ENCODE assay signal across 24 cellular contexts in genomic region chr7:29363636-29364425, GRCh38.
"Had no signal": no experiment of that assay in that cellular context is flagged by ENCODE, and none has a peak within 500 bp of the region (broad histone marks: within the 10 kb centered on the region; RNA-seq: fewer than 3 reads in every experiment).

No MANE protein-coding gene starts in this region.

- ATAC-seq: effector memory CD8-positive, alpha-beta T cell; gastrocnemius medialis; left lobe of liver; naive thymus-derived CD4-positive, alpha-beta T cell; stimulated activated effector memory CD8-positive, alpha-beta T cell treated with anti-CD3 and anti-CD28 coated beads, Interleukin-12 subunit alpha, Interleukin-12 subunit beta, amount 100 ng/mL, for 72 hours had no signal

- H3K36me3 Mint-ChIP-seq: mesothelial cell of epicardium; naive thymus-derived CD4-positive, alpha-beta T cell; stimulated activated effector memory CD8-positive, alpha-beta T cell treated with anti-CD3 and anti-CD28 coated beads, Interleukin-12 subunit alpha, Interleukin-12 subunit beta, amount 100 ng/mL, for 72 hours had no signal

- H3K27me3 Mint-ChIP-seq: effector memory CD8-positive, alpha-beta T cell had no signal

- H3K27ac Mint-ChIP-seq: effector memory CD8-positive, alpha-beta T cell; mesothelial cell of epicardium; naive thymus-derived CD4-positive, alpha-beta T cell; nephron progenitor cell; stimulated activated effector memory CD8-positive, alpha-beta T cell treated with anti-CD3 and anti-CD28 coated beads, Interleukin-12 subunit alpha, Interleukin-12 subunit beta, amount 100 ng/mL, for 72 hours; type B pancreatic cell had no signal

- H3K27ac ChIP-seq: coronary artery, gastrocnemius medialis, prostate gland, right atrium auricular region, sigmoid colon, stomach, thyroid gland had no signal

- H3K9me3 ChIP-seq: gastrocnemius medialis, prostate gland, right atrium auricular region, sigmoid colon, stomach, thyroid gland had no signal

- FAIRE-seq: endometrium, islet of Langerhans had no signal

- DNase-seq: dermis blood vessel endothelial cell; effector memory CD8-positive, alpha-beta T cell; gastrocnemius medialis; kidney glomerular epithelial cell; mesenchymal stem cell; naive thymus-derived CD4-positive, alpha-beta T cell; nephron progenitor cell; nucleus accumbens; sigmoid colon; stimulated activated CD4-positive, alpha-beta T cell treated with anti-CD3 and anti-CD28 coated beads, Interleukin-2, amount 100 ng/mL, for 24 hours; stimulated activated CD4-positive, alpha-beta T cell treated with anti-CD3 and anti-CD28 coated beads, Interleukin-4, amount 100 ng/mL, for 24 hours; stimulated activated naive CD4-positive, alpha-beta T cell treated with Interleukin-2 at 50 U/mL for 16 hours; stomach; thyroid gland had no signal

- H3K27me3 ChIP-seq: gastrocnemius medialis, right atrium auricular region, sigmoid colon, stomach, thyroid gland had no signal

- H3K4me1 ChIP-seq: gastrocnemius medialis, right atrium auricular region, sigmoid colon, stomach had no signal

- H3K4me3 ChIP-seq: coronary artery, gastrocnemius medialis, lung, prostate gland, right atrium auricular region, sigmoid colon, stomach, thyroid gland had no signal

- H3K4me3 Mint-ChIP-seq: effector memory CD8-positive, alpha-beta T cell; mesothelial cell of epicardium; naive thymus-derived CD4-positive, alpha-beta T cell; nephron progenitor cell; stimulated activated effector memory CD8-positive, alpha-beta T cell treated with anti-CD3 and anti-CD28 coated beads, Interleukin-12 subunit alpha, Interleukin-12 subunit beta, amount 100 ng/mL, for 72 hours; type B pancreatic cell had no signal

- H3K4me1 Mint-ChIP-seq: mesothelial cell of epicardium; naive thymus-derived CD4-positive, alpha-beta T cell; stimulated activated effector memory CD8-positive, alpha-beta T cell treated with anti-CD3 and anti-CD28 coated beads, Interleukin-12 subunit alpha, Interleukin-12 subunit beta, amount 100 ng/mL, for 72 hours had no signal

- H3K9me3 Mint-ChIP-seq: effector memory CD8-positive, alpha-beta T cell; mesothelial cell of epicardium; stimulated activated effector memory CD8-positive, alpha-beta T cell treated with anti-CD3 and anti-CD28 coated beads, Interleukin-12 subunit alpha, Interleukin-12 subunit beta, amount 100 ng/mL, for 72 hours had no signal

- H3K36me3 ChIP-seq: gastrocnemius medialis, prostate gland, right atrium auricular region, sigmoid colon, stomach, thyroid gland had no signal
